ENCODE assay signal across 1 cellular context in the genomic region with DNA sequence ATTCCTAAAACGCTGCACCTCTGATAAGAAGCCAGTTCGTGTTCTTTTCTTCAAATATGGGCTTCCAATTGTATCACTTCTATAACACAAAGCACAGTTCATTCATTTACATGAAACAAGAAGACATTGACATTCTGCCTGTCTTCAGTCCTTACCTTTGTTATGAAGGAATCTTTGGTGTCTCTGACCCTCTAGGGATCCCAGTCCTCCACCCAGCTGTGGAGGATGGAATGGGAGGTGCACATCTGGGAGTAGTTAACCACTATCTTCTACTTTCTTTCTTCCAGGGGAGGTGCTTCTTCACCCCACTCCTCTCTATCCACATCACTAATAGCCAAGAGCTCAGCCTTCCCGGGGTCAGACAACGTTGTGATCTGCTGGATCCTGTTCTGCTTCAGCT.
TF ChIP-seq lines count a peak whose summit lies in the region.

No MANE protein-coding gene starts in this region.

TF ChIP-seq in H1, 55 proteins besides CTCF, POLR2A, EP300 and RAD21 (continued from another document):
- no peak for TF ChIP-seq KDM1A (IDR thresholded peaks at IDR 0.05; ENCODE audit: borderline replicate concordance, low read length)
- no peak for TF ChIP-seq TAF1 (IDR thresholded peaks at IDR 0.05; ENCODE audit: low read depth, low read length)
